8 cellular contexts compared by ENCODE assay signal in the genomic region with DNA sequence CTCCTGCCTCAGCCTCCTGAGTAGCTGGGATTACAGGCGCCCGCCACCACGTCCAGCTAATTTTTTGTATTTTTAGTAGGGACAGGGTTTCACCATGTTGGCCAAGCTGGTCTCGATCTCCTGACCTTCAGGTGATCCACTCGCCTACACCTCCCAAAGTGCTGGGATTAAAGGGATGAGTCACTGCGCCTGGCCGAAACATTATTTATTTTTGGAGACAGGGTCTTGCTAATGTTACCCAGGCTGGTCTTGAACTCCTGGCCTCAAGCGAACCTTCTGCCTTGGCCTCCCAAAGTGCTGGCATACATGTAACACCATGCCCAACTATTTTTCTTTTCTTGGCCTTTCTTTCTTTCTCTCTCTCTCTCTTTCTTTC. TPM values are rescaled to one million over a fixed set of nuclear protein-coding genes. Genes with fewer than 3 reads are reported as not detected.
DNase-seq lines count a peak whose midpoint lies in the region; ATAC-seq and TF ChIP-seq lines count a peak whose summit lies in the region.
"Not testable (repeated sequence)": the region's sequence is repeated elsewhere in the genome, so short reads cannot be mapped to it uniquely, and the experiment has no call there.

No MANE protein-coding gene starts in this region.

- H3K27ac Mint-ChIP-seq in CD4-positive, CD25-positive, alpha-beta regulatory T cell: peak overlapping the region in 2 of 3 donors; percentile 23 to 84
- H3K27ac Mint-ChIP-seq in T-helper 1 cell treated with Interleukin-12 subunit alpha and Interleukin-12 subunit beta and Interleukin-4 antibody, amounts not matched to agents 30 μg/mL and 1 μg/mL, for 36 hours: peak overlapping the region; percentile 62
- H3K27ac Mint-ChIP-seq in activated naive CD4-positive, alpha-beta T cell treated with anti-CD3 and anti-CD28 coated beads, Interleukin-2, amount 50 U/mL, for 24 hours: not testable (repeated sequence)
- H3K27ac Mint-ChIP-seq in naive thymus-derived CD8-positive, alpha-beta T cell: peak overlapping the region in 5 of 10 donors; percentile 46 to 78 (median 55)
- H3K27ac Mint-ChIP-seq in stimulated activated naive CD8-positive, alpha-beta T cell treated with anti-CD3 and anti-CD28 coated beads, Interleukin-15, amount 100 ng/mL, for 72 hours: peak overlapping the region in 1 of 2 donors; percentile 38

- peaks cover 37% of the 10 kb centered on the region for H3K4me1 ChIP-seq in CD4-positive, CD25-positive, alpha-beta regulatory T cell (ENCODE audit: control insufficient read depth, insufficient read depth, low read length, poor library complexity, severe bottlenecking)
- H3K4me1 ChIP-seq in HUES48 (ENCODE audit: control insufficient read depth, insufficient read depth, low read length): peaks cover 45% of the 10 kb centered on the region
- peaks cover 0 to 69% of the 10 kb centered on the region in 2 donors for H3K4me1 ChIP-seq in right atrium auricular region

- not testable (repeated sequence) for DNase-seq in CD4-positive, CD25-positive, alpha-beta regulatory T cell; coronary artery (ENCODE audit: low spot score); right atrium auricular region (ENCODE audit: low spot score); naive thymus-derived CD8-positive, alpha-beta T cell; stimulated activated naive CD8-positive, alpha-beta T cell treated with anti-CD3 and anti-CD28 coated beads, Interleukin-15, amount 100 ng/mL, for 72 hours

- POLR2A ChIA-PET in naive thymus-derived CD8-positive, alpha-beta T cell (lab: Charles Lee): interaction anchor here (0.7 kb wide), 1 partner anchor 92 kb away, joined by 3 read pairs; no protein-coding TSS in a partner anchor

- TF ChIP-seq CTCF in coronary artery (IDR thresholded peaks at IDR 0.05); right atrium auricular region (IDR thresholded peaks at IDR 0.05): not testable (repeated sequence)

- H3K4me3 ChIP-seq in CD4-positive, CD25-positive, alpha-beta regulatory T cell (ENCODE audit: low read depth, low read length); right atrium auricular region: not testable (repeated sequence)
- H3K4me3 ChIP-seq in HUES48 (ENCODE audit: low read depth, low read length): peak overlapping the region; percentile 84
- H3K4me3 ChIP-seq in coronary artery: peak overlapping the region; percentile 98

- not testable (repeated sequence) for H3K27ac ChIP-seq in CD4-positive, CD25-positive, alpha-beta regulatory T cell (ENCODE audit: insufficient read depth, low read length, poor library complexity, severe bottlenecking)
- H3K27ac ChIP-seq in HUES48 (ENCODE audit: low read depth, low read length) (peak overlapping the region; percentile 85), coronary artery (peak overlapping the region in 1 of 2 donors; percentile 15), right atrium auricular region (peak overlapping the region; percentile 2 to 26)

- H3K9me3 Mint-ChIP-seq in CD4-positive, CD25-positive, alpha-beta regulatory T cell; T-helper 1 cell treated with Interleukin-12 subunit alpha and Interleukin-12 subunit beta and Interleukin-4 antibody, amounts not matched to agents 30 μg/mL and 1 μg/mL, for 36 hours; activated naive CD4-positive, alpha-beta T cell treated with anti-CD3 and anti-CD28 coated beads, Interleukin-2, amount 50 U/mL, for 24 hours; naive thymus-derived CD8-positive, alpha-beta T cell; stimulated activated naive CD8-positive, alpha-beta T cell treated with anti-CD3 and anti-CD28 coated beads, Interleukin-15, amount 100 ng/mL, for 72 hours: not testable (repeated sequence)

- H3K36me3 Mint-ChIP-seq in CD4-positive, CD25-positive, alpha-beta regulatory T cell; T-helper 1 cell treated with Interleukin-12 subunit alpha and Interleukin-12 subunit beta and Interleukin-4 antibody, amounts not matched to agents 30 μg/mL and 1 μg/mL, for 36 hours (ENCODE audit: low read depth); activated naive CD4-positive, alpha-beta T cell treated with anti-CD3 and anti-CD28 coated beads, Interleukin-2, amount 50 U/mL, for 24 hours; naive thymus-derived CD8-positive, alpha-beta T cell: not testable (repeated sequence)

- H3K27me3 Mint-ChIP-seq in CD4-positive, CD25-positive, alpha-beta regulatory T cell; T-helper 1 cell treated with Interleukin-12 subunit alpha and Interleukin-12 subunit beta and Interleukin-4 antibody, amounts not matched to agents 30 μg/mL and 1 μg/mL, for 36 hours (ENCODE audit: low read depth); activated naive CD4-positive, alpha-beta T cell treated with anti-CD3 and anti-CD28 coated beads, Interleukin-2, amount 50 U/mL, for 24 hours; naive thymus-derived CD8-positive, alpha-beta T cell; stimulated activated naive CD8-positive, alpha-beta T cell treated with anti-CD3 and anti-CD28 coated beads, Interleukin-15, amount 100 ng/mL, for 72 hours: not testable (repeated sequence)

- not testable (repeated sequence) for H3K9me3 ChIP-seq in CD4-positive, CD25-positive, alpha-beta regulatory T cell (ENCODE audit: control insufficient read depth in 2 of 2, low read length in 2 of 2); HUES48 (ENCODE audit: control insufficient read depth, insufficient read depth, low read length); right atrium auricular region

- peak overlapping the region in 3 of 4 donors; percentile 63 to 97 (median 93) for H3K4me3 Mint-ChIP-seq in CD4-positive, CD25-positive, alpha-beta regulatory T cell
- peak overlapping the region; percentile 93 for H3K4me3 Mint-ChIP-seq in T-helper 1 cell treated with Interleukin-12 subunit alpha and Interleukin-12 subunit beta and Interleukin-4 antibody, amounts not matched to agents 30 μg/mL and 1 μg/mL, for 36 hours
- H3K4me3 Mint-ChIP-seq in activated naive CD4-positive, alpha-beta T cell treated with anti-CD3 and anti-CD28 coated beads, Interleukin-2, amount 50 U/mL, for 24 hours: peak overlapping the region; percentile 60
- peak overlapping the region; percentile 25 to 92 (median 56) for H3K4me3 Mint-ChIP-seq in naive thymus-derived CD8-positive, alpha-beta T cell
- peak overlapping the region; percentile 69 to 97 for H3K4me3 Mint-ChIP-seq in stimulated activated naive CD8-positive, alpha-beta T cell treated with anti-CD3 and anti-CD28 coated beads, Interleukin-15, amount 100 ng/mL, for 72 hours

- H3K36me3 ChIP-seq in CD4-positive, CD25-positive, alpha-beta regulatory T cell (ENCODE audit: control insufficient read depth, insufficient read depth, low read length); right atrium auricular region: not testable (repeated sequence)
- peaks cover 23% of the 10 kb centered on the region for H3K36me3 ChIP-seq in HUES48 (ENCODE audit: control insufficient read depth, insufficient read depth, low read length)

- not testable (repeated sequence) for H3K9ac ChIP-seq in HUES48 (ENCODE audit: low read depth, low read length)

- ATAC-seq in CD4-positive, CD25-positive, alpha-beta regulatory T cell (ENCODE audit: low read depth in 2 of 2); naive thymus-derived CD8-positive, alpha-beta T cell; stimulated activated naive CD8-positive, alpha-beta T cell treated with anti-CD3 and anti-CD28 coated beads, Interleukin-15, amount 100 ng/mL, for 72 hours: not testable (repeated sequence)

- peaks cover 19 to 71% (median 36%) of the 10 kb centered on the region in 4 donors for H3K4me1 Mint-ChIP-seq in CD4-positive, CD25-positive, alpha-beta regulatory T cell
- H3K4me1 Mint-ChIP-seq in T-helper 1 cell treated with Interleukin-12 subunit alpha and Interleukin-12 subunit beta and Interleukin-4 antibody, amounts not matched to agents 30 μg/mL and 1 μg/mL, for 36 hours (ENCODE audit: low read depth): peaks cover 43% of the 10 kb centered on the region
- peaks cover 56% of the 10 kb centered on the region for H3K4me1 Mint-ChIP-seq in activated naive CD4-positive, alpha-beta T cell treated with anti-CD3 and anti-CD28 coated beads, Interleukin-2, amount 50 U/mL, for 24 hours
- H3K4me1 Mint-ChIP-seq in naive thymus-derived CD8-positive, alpha-beta T cell: peaks cover 22 to 71% (median 62%) of the 10 kb centered on the region in 4 donors
- peaks cover 67% of the 10 kb centered on the region for H3K4me1 Mint-ChIP-seq in stimulated activated naive CD8-positive, alpha-beta T cell treated with anti-CD3 and anti-CD28 coated beads, Interleukin-15, amount 100 ng/mL, for 72 hours

- H3K27me3 ChIP-seq in CD4-positive, CD25-positive, alpha-beta regulatory T cell (ENCODE audit: control insufficient read depth, insufficient read depth, low read length); HUES48 (ENCODE audit: control insufficient read depth, insufficient read depth, low read length); right atrium auricular region: not testable (repeated sequence)

RNA-seq across cellular contexts. Expression of gene TKT, which starts 2.9 kb away (rescaled TPM):
- total RNA-seq in CD4-positive, CD25-positive, alpha-beta regulatory T cell: 95.6 TPM
- polyA plus RNA-seq in CD4-positive, CD25-positive, alpha-beta regulatory T cell: 10 to 100 TPM; 59.0 to 76.2 (median 70.6) TPM
- total RNA-seq in right atrium auricular region: 10 to 100 TPM; 48.8 to 62.8 TPM
- total RNA-seq in naive thymus-derived CD8-positive, alpha-beta T cell: 10 to 100 TPM; 93.9 to 97.0 TPM
- 10 to 100 TPM; 51.1 to 73.1 (median 69.7) TPM for polyA plus RNA-seq in naive thymus-derived CD8-positive, alpha-beta T cell
